8 cellular contexts compared by ENCODE assay signal in genomic region chr19:48362716-48363499, GRCh38. TPM values are rescaled to one million over a fixed set of nuclear protein-coding genes. Genes with fewer than 3 reads are reported as not detected.
DNase-seq lines count a peak whose midpoint lies in the region; ATAC-seq and TF ChIP-seq lines count a peak whose summit lies in the region.

No MANE protein-coding gene starts in this region.

- peak overlapping the region; percentile 95 for H4K12ac ChIP-seq in trophoblast cell (ENCODE audit: low read depth, low read length)

- H2BK120ac ChIP-seq in trophoblast cell (ENCODE audit: insufficient read depth, low read length, poor library complexity) = peak overlapping the region; percentile 4

- peak overlapping the region; percentile 5 for H3K4ac ChIP-seq in trophoblast cell (ENCODE audit: low read depth, low read length)

- TF ChIP-seq POLR2A in heart left ventricle (IDR thresholded peaks at IDR 0.05) (peak in 1 of 2 donors; percentile 41), transverse colon (IDR thresholded peaks at IDR 0.05) (peak; percentile 40)

- H2BK5ac ChIP-seq in trophoblast cell (ENCODE audit: low read depth, low read length, poor library complexity) = peak overlapping the region; percentile 4

- H3K9me3 ChIP-seq in heart left ventricle (no peaks in the 10 kb centered on the region), trophoblast cell (ENCODE audit: insufficient read depth, low read depth, low read length) (peaks cover 3% of the 10 kb centered on the region), transverse colon (no peaks in the 10 kb centered on the region)

- peak overlapping the region; percentile 72 for H3K4me2 ChIP-seq in trophoblast cell (ENCODE audit: low read length)

- H3K18ac ChIP-seq in trophoblast cell (ENCODE audit: low read length) = peak overlapping the region; percentile 43

- H3K27me3 ChIP-seq in heart left ventricle = no peaks in the 10 kb centered on the region
- H3K27me3 ChIP-seq in trophoblast cell (ENCODE audit: insufficient read depth, low read length) = no peaks in the 10 kb centered on the region
- H3K27me3 ChIP-seq in transverse colon = no peaks in the 10 kb centered on the region

- no peak overlapping the region for H2BK12ac ChIP-seq in trophoblast cell (ENCODE audit: low read length)

- TF ChIP-seq CTCF in GM12864 (IDR thresholded peaks at IDR 0.05; ENCODE audit: low read depth, low read length, missing control alignments) = peak; percentile 16
- TF ChIP-seq CTCF in heart left ventricle (IDR thresholded peaks at IDR 0.05) = peak in 1 of 12 donors; percentile 21
- peak in 3 of 5 experiments; percentile 6 to 30 (median 23) for TF ChIP-seq CTCF in transverse colon (IDR thresholded peaks at IDR 0.05)

- H2AFZ ChIP-seq in trophoblast cell (ENCODE audit: insufficient read depth, low read length, poor library complexity) = peak overlapping the region; percentile 82

- H3K79me2 ChIP-seq in trophoblast cell (ENCODE audit: control insufficient read depth, insufficient read depth, low read length, poor library complexity) = no peaks in the 10 kb centered on the region

- H3K79me1 ChIP-seq in trophoblast cell (ENCODE audit: low read length) = peaks cover 13% of the 10 kb centered on the region

- no peak overlapping the region for H3K23ac ChIP-seq in trophoblast cell (ENCODE audit: low read length)

- H3K14ac ChIP-seq in trophoblast cell (ENCODE audit: low read length) = peak overlapping the region; percentile 76

- ATAC-seq in HG02798 (IDR thresholded peaks at IDR 0.05; ENCODE audit: poor library complexity, unreplicated experiment) (peak; percentile 55), heart left ventricle (peak; percentile 88 to 93 (median 90))

- H3K27ac ChIP-seq in heart left ventricle (peak overlapping the region; percentile 82 to 100 (median 95)), trophoblast cell (ENCODE audit: low read depth, low read length) (peak overlapping the region; percentile 52), transverse colon (peak overlapping the region; percentile 92 to 99 (median 96))

- H3K36me3 ChIP-seq in heart left ventricle (peaks cover 0 to 12% (median 3%) of the 10 kb centered on the region in 9 donors), trophoblast cell (ENCODE audit: control insufficient read depth in 1 of 2, insufficient read depth in 2 of 2, low read length in 2 of 2) (no peaks in the 10 kb centered on the region), transverse colon (no peaks in the 10 kb centered on the region)

- H2AK5ac ChIP-seq in trophoblast cell (ENCODE audit: low read length) = peak overlapping the region; percentile 24

- DNase-seq in GM12864 (ENCODE audit: low read depth) = peak; percentile 78
- peak; percentile 93 for DNase-seq in NCI-H1436 treated with DMSO at 0.1 percent for 48 hours (lab: John Stamatoyannopoulos, UW)
- peak; percentile 75 to 92 (median 86) for DNase-seq in T-helper 1 cell
- DNase-seq in amniotic epithelial cell (ENCODE audit: low read depth) = peak; percentile 95
- peak; percentile 95 to 97 (median 97) for DNase-seq in heart left ventricle
- DNase-seq in trophoblast cell = peak; percentile 97 to 98
- peak; percentile 96 for DNase-seq in transverse colon

- H3K4me3 ChIP-seq in GM12864 (ENCODE audit: low read depth, low read length) = peak overlapping the region; percentile 62
- H3K4me3 ChIP-seq in heart left ventricle = peak overlapping the region; percentile 57 to 85 (median 68)
- peak overlapping the region; percentile 66 for H3K4me3 ChIP-seq in trophoblast cell (ENCODE audit: low read depth, low read length)
- H3K4me3 ChIP-seq in transverse colon = peak overlapping the region; percentile 29 to 83 (median 46)

- H4K8ac ChIP-seq in trophoblast cell (ENCODE audit: low read depth, low read length) = peak overlapping the region; percentile 78

- 4 to 8% (median 5%) methylated on average over 11 to 26 of the region's 26 CpGs for WGBS in heart left ventricle, 4 donors
- no CpG with 5 or more reads among the region's 26 CpGs for WGBS in trophoblast cell (ENCODE audit: extremely low coverage, insufficient coverage, insufficient read length)
- WGBS in transverse colon (ENCODE audit: low coverage in 1 of 2), 2 donors = 5 to 71% methylated on average over 1 to 26 of the region's 26 CpGs

- intact Hi-C loops in heart left ventricle (cut with DNase I) = loop anchor here in 3 of 10 donors (5.0 kb wide), 1 partner anchor 41 kb away; a partner anchor contains a TSS
- intact Hi-C loops in transverse colon (cut with DNase I; ENCODE audit: low total_unique reads) = loop anchor here (10.0 kb wide), 1 partner anchor 258 kb away; no protein-coding TSS in a partner anchor

- peak overlapping the region; percentile 68 for H4K91ac ChIP-seq in trophoblast cell (ENCODE audit: low read depth, low read length)

- TF ChIP-seq EP300 in transverse colon (IDR thresholded peaks at IDR 0.05; ENCODE audit: low read depth) = no peak

- in situ Hi-C loops in transverse colon (cut with MboI; ENCODE audit: low pct_ligation_motif_present in 1 of 4, low pct_unique_long_range_greater_than_20kb in 1 of 4, low sequenced_read_pairs in 3 of 4) = no loop called here

- H3K4me1 ChIP-seq in heart left ventricle = peaks cover 0 to 18% (median 5%) of the 10 kb centered on the region in 12 donors
- H3K4me1 ChIP-seq in trophoblast cell (ENCODE audit: control insufficient read depth in 1 of 2, insufficient read depth in 2 of 2, low read length in 2 of 2) = peaks cover 4 to 5% of the 10 kb centered on the region in 2 experiments
- peaks cover 3 to 13% (median 12%) of the 10 kb centered on the region in 4 donors for H3K4me1 ChIP-seq in transverse colon

- H3K9ac ChIP-seq in trophoblast cell (ENCODE audit: low read length) = peak overlapping the region; percentile 85

RNA-seq across cellular contexts. Expression of gene TMEM143, which starts 0.8 kb away (rescaled TPM):
- total RNA-seq in heart left ventricle (10 to 100 TPM; 28.3 to 96.1 (median 66.2) TPM), transverse colon (10 to 100 TPM in 3 of 4 donors, 1 to 10 TPM in 1; 9.1 to 27.7 (median 15.2) TPM)
- polyA plus RNA-seq in heart left ventricle = 10 to 100 TPM; 12.9 to 41.0 TPM
- polyA plus RNA-seq in trophoblast cell (2013) = 5.9 and 6.5 TPM in 2 replicates

RNA-seq across cellular contexts. Expression of gene SYNGR4, which starts 1.3 kb away (rescaled TPM):
- total RNA-seq in heart left ventricle = not detected
- polyA plus RNA-seq in heart left ventricle = not detected
- polyA plus RNA-seq in trophoblast cell (2013) = 0.08 and 0.19 TPM in 2 replicates
- not detected for total RNA-seq in transverse colon

RNA-seq across cellular contexts. Expression of gene KDELR1, which starts 28.4 kb away (rescaled TPM):
- total RNA-seq in heart left ventricle = 100 to 1,000 TPM in 1 of 9 donors, 10 to 100 TPM in 8; 64.5 to 109 (median 79.1) TPM
- 100 to 1,000 TPM in 1 of 2 donors, 10 to 100 TPM in 1; 60.0 to 113 TPM for polyA plus RNA-seq in heart left ventricle
- 586 and 590 TPM in 2 replicates for polyA plus RNA-seq in trophoblast cell (2013)
- total RNA-seq in transverse colon = 100 to 1,000 TPM in 3 of 4 donors, 10 to 100 TPM in 1; 80.6 to 146 (median 120) TPM

RNA-seq across cellular contexts. Expression of gene GRIN2D, which starts 30.6 kb away (rescaled TPM):
- total RNA-seq in heart left ventricle (1 to 10 TPM in 1 of 9 donors, under 1 TPM in 8; 0.14 to 1.6 (median 0.19) TPM), transverse colon (1 to 10 TPM in 1 of 4 donors, under 1 TPM in 2, not detected in 1; 0.32 to 3.8 (median 0.41) TPM)
- polyA plus RNA-seq in heart left ventricle = under 1 TPM; 0.15 to 0.25 TPM
- 3.3 and 3.6 TPM in 2 replicates for polyA plus RNA-seq in trophoblast cell (2013)

RNA-seq across cellular contexts. Expression of gene EMP3, which starts 37.6 kb away (rescaled TPM):
- 100 to 1,000 TPM in 1 of 9 donors, 10 to 100 TPM in 8; 17.7 to 105 (median 57.8) TPM for total RNA-seq in heart left ventricle
- polyA plus RNA-seq in heart left ventricle = 10 to 100 TPM; 60.5 to 91.9 TPM
- 21.1 and 22.2 TPM in 2 replicates for polyA plus RNA-seq in trophoblast cell (2013)
- 10 to 100 TPM in 3 of 4 donors, 1 to 10 TPM in 1; 5.2 to 14.3 (median 12.0) TPM for total RNA-seq in transverse colon

Comparison
In these comparisons a context has a peak if more than half of its experiments do, and no peak if none do; other contexts are left out.
1. Peak in every context shown above with its lines: DNase-seq, ATAC-seq, H3K4me3 ChIP-seq and H3K27ac ChIP-seq.